ENCODE assay signal across 21 cellular contexts in the genomic region with DNA sequence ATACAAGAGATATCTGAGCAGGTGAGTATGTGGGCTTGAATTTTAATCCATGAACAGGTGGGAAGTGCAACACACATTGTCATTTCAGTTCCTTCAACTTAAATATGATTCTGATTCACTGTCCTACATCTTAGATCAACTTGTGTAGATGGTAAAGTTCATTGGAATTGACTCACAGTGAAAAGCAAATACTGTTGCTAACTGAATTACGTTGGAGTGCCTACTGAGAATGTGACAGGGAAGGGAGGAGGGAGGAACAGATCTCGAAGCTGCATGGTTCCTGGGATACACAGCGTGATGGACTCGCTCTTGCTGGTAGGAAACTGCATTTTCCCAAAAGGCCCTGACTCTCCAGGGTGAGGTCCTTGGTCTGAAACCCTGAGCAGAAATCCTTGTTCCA.
DNase-seq lines count a peak whose midpoint lies in the region; ATAC-seq, FAIRE-seq and TF ChIP-seq lines count a peak whose summit lies in the region.
"Had no signal": no experiment of that assay in that cellular context is flagged by ENCODE, and none has a peak within 500 bp of the region (broad histone marks: within the 10 kb centered on the region; RNA-seq: fewer than 3 reads in every experiment).

No MANE protein-coding gene starts in this region.

- H3K27ac ChIP-seq in HepG2 (ENCODE audit: extremely low read length, insufficient read depth, low read length): no peak overlapping the region
- H3K27ac ChIP-seq in right lobe of liver: no peak overlapping the region
- peak overlapping the region; percentile 96 for H3K27ac ChIP-seq in Karpas-422 (ENCODE audit: low read length)
- H3K27ac ChIP-seq in stomach: no peak overlapping the region
- H3K27ac ChIP-seq: 22Rv1; BLaER1 treated with 17β-estradiol and CSF1 and Interleukin-3, amounts not matched to agents 10 nM and 100 nM had no signal

- in situ Hi-C loops in HepG2 (cut with HindIII; ENCODE audit: extremely low pct_ligation_motif_present, low pct_unique_long_range_greater_than_20kb): loop anchor here (5.0 to 10.0 kb wide), 4 partner anchors 140 to 607 kb away; no protein-coding TSS in a partner anchor

- TF ChIP-seq POLR2A in HepG2 (IDR thresholded peaks at IDR 0.05; ENCODE audit: insufficient read depth in 1 of 2, low read depth in 2 of 2, low read length in 2 of 2) (no peak), right lobe of liver (IDR thresholded peaks at IDR 0.05) (no peak), stomach (IDR thresholded peaks at IDR 0.05) (no peak)

- no peak overlapping the region for H3K9ac ChIP-seq in HepG2 (ENCODE audit: insufficient read depth, low read depth, low read length)
- peak overlapping the region; percentile 62 for H3K9ac ChIP-seq in Karpas-422 (ENCODE audit: low read length)
- H3K9ac ChIP-seq: BLaER1 treated with 17β-estradiol and CSF1 and Interleukin-3, amounts not matched to agents 10 nM and 100 nM had no signal

- H3K9me2 ChIP-seq in Karpas-422 (replicated peaks; ENCODE audit: insufficient read depth, low read length): no peaks in the 10 kb centered on the region

- TF ChIP-seq EP300 in HepG2 (IDR thresholded peaks at IDR 0.05; ENCODE audit: low read depth in 2 of 2, low read length in 2 of 2) (no peak), HepG2 (CRISPR knock-in tag; IDR thresholded peaks at IDR 0.05; ENCODE audit: borderline replicate concordance) (no peak), stomach (IDR thresholded peaks at IDR 0.05) (no peak)

- H3K9me3 ChIP-seq in HepG2 (ENCODE audit: low read length) (no peaks in the 10 kb centered on the region), right lobe of liver (no peaks in the 10 kb centered on the region), Karpas-422 (ENCODE audit: low read length) (no peaks in the 10 kb centered on the region), stomach (no peaks in the 10 kb centered on the region)
- H3K9me3 ChIP-seq: BLaER1 treated with 17β-estradiol and CSF1 and Interleukin-3, amounts not matched to agents 10 nM and 100 nM had no signal

- H2AFZ ChIP-seq in HepG2 (ENCODE audit: low read length): no peak overlapping the region
- H2AFZ ChIP-seq in Karpas-422 (ENCODE audit: low read length): peak overlapping the region; percentile 45

- TF ChIP-seq CTCF in HepG2 (CRISPR knock-in tag; IDR thresholded peaks at IDR 0.05) (no peak), right lobe of liver (IDR thresholded peaks at IDR 0.05) (no peak), stomach (IDR thresholded peaks at IDR 0.05) (no peak)

- H3K79me2 ChIP-seq in HepG2 (ENCODE audit: insufficient read depth, low read length): no peaks in the 10 kb centered on the region
- H3K79me2 ChIP-seq in Karpas-422 (ENCODE audit: low read length): no peaks in the 10 kb centered on the region

- H3K36me3 ChIP-seq in HepG2 (replicated peaks in 1 of 2; ENCODE audit: control insufficient read depth in 1 of 2, insufficient read depth in 2 of 2, low read length in 2 of 2) (no peaks in the 10 kb centered on the region), right lobe of liver (no peaks in the 10 kb centered on the region), Karpas-422 (ENCODE audit: insufficient read depth, low read length) (no peaks in the 10 kb centered on the region), stomach (no peaks in the 10 kb centered on the region)
- H3K36me3 ChIP-seq: BLaER1 treated with 17β-estradiol and CSF1 and Interleukin-3, amounts not matched to agents 10 nM and 100 nM had no signal

- no peaks in the 10 kb centered on the region for H4K20me1 ChIP-seq in HepG2 (ENCODE audit: insufficient read depth, low read length)
- H4K20me1 ChIP-seq in Karpas-422 (ENCODE audit: insufficient read depth, low read depth, low read length): no peaks in the 10 kb centered on the region
- H4K20me1 ChIP-seq: BLaER1 treated with 17β-estradiol and CSF1 and Interleukin-3, amounts not matched to agents 10 nM and 100 nM had no signal

- H3K4me1 ChIP-seq in HepG2 (ENCODE audit: insufficient read depth, low read length) (peaks cover 29% of the 10 kb centered on the region), right lobe of liver (no peaks in the 10 kb centered on the region), Karpas-422 (ENCODE audit: low read length) (peaks cover 73% of the 10 kb centered on the region), stomach (no peaks in the 10 kb centered on the region)

- WGBS in HepG2 (ENCODE audit: low lambda C conversion rate): 35% methylated on average over 4 of the region's 4 CpGs
- 41% methylated on average over 4 of the region's 4 CpGs for WGBS in right lobe of liver (ENCODE audit: insufficient coverage, low coverage, low lambda C conversion rate, missing lambda C conversion rate)
- WGBS in stomach, 5 donors: 43 to 64% (median 53%) methylated on average over 4 of the region's 4 CpGs

- H3K27me3 ChIP-seq in HepG2 (ENCODE audit: control insufficient read depth in 1 of 2, insufficient read depth in 2 of 2, low read length in 2 of 2): 0 out of 5 replicates have a peak, but pooled peaks cover 0 to 3% of the 10 kb centered on the region in 2 experiments
- H3K27me3 ChIP-seq in right lobe of liver: no peaks in the 10 kb centered on the region
- H3K27me3 ChIP-seq in Karpas-422 (ENCODE audit: low read length): no peaks in the 10 kb centered on the region
- H3K27me3 ChIP-seq in stomach: no peaks in the 10 kb centered on the region
- H3K27me3 ChIP-seq: BLaER1 treated with 17β-estradiol and CSF1 and Interleukin-3, amounts not matched to agents 10 nM and 100 nM had no signal

- H3K4me2 ChIP-seq in HepG2 (ENCODE audit: low read depth, low read length) (peak overlapping the region; percentile 53), Karpas-422 (ENCODE audit: low read depth, low read length, poor library complexity, severe bottlenecking) (peak overlapping the region; percentile 49)

- no peak for FAIRE-seq in HepG2 (lab: Jason Lieb, UNC)
- FAIRE-seq: A204.1, D721Med, G401.6, GM12892, H1 had no signal

- POLR2A ChIA-PET in HepG2 (lab: Yijun Ruan, JAX): no interaction called here

- DNase-seq in HepG2 (ENCODE audit: low spot score): peak; percentile 23
- DNase-seq in right lobe of liver: no peak
- peak; percentile 49 for DNase-seq in Karpas-422
- DNase-seq in cerebellum (ENCODE audit: low spot score): peak; percentile 12
- DNase-seq in NOMO-1 treated with DMSO at 0.1 percent for 48 hours (lab: John Stamatoyannopoulos, UW; ENCODE audit: unreplicated experiment): no peak
- DNase-seq in stomach: no peak
- DNase-seq in NCI-H526 treated with DMSO at 0.1 percent for 48 hours (lab: John Stamatoyannopoulos, UW): no peak
- DNase-seq in NCI-H2107 (lab: John Stamatoyannopoulos, UW): no peak
- DNase-seq: CD4-positive, alpha-beta T cell; CD8-positive, alpha-beta memory T cell; DMS 273 treated with DMSO at 0.1 percent for 48 hours; DMS79; H7; HCEC 1CT had no signal

- no TSS peak for BruUV-seq in HepG2 (replicated peaks; lab: Mats Ljungman, UMichigan)

- peak overlapping the region in 1 of 3 experiments; percentile 8; a peak in 1 of 6 replicates for H3K4me3 ChIP-seq in HepG2 (replicated peaks in 1 of 3; ENCODE audit: insufficient read depth in 1 of 3, low read depth in 2 of 3, low read length in 3 of 3)
- H3K4me3 ChIP-seq in right lobe of liver: no peak overlapping the region
- H3K4me3 ChIP-seq in Karpas-422 (ENCODE audit: low read length): no peak overlapping the region
- no peak overlapping the region for H3K4me3 ChIP-seq in stomach
- H3K4me3 ChIP-seq: BLaER1 treated with 17β-estradiol and CSF1 and Interleukin-3, amounts not matched to agents 10 nM and 100 nM had no signal

- intact Hi-C loops in HepG2 (cut with micrococcal nuclease; ENCODE audit: unreplicated experiment) (loop anchor here (2.0 kb wide), 1 partner anchor 290 kb away; no protein-coding TSS in a partner anchor), right lobe of liver (cut with DNase I) (no loop called here), stomach (cut with DNase I; ENCODE audit: low total_unique reads) (no loop called here)

- CTCF ChIA-PET in HepG2 (lab: Yijun Ruan, JAX; ENCODE audit: low intra/inter-chr PET ratio, low total read pairs): no interaction called here

- ATAC-seq in HepG2 (peak; percentile 26; the same call in 1 of the 3 replicates), right lobe of liver (no peak)

- TF ChIP-seq RAD21 in HepG2 (CRISPR knock-in tag; IDR thresholded peaks at IDR 0.05): no peak

TF ChIP-seq in HepG2, 621 proteins besides CTCF, POLR2A, EP300 and RAD21 (continues in another document):
- TF ChIP-seq ZNF619 (CRISPR knock-in tag; IDR thresholded peaks at IDR 0.05) (no peak), SP1 (IDR thresholded peaks at IDR 0.05) (no peak), SP1 (CRISPR knock-in tag; IDR thresholded peaks at IDR 0.05) (no peak)
- TF ChIP-seq, protein P1, sequence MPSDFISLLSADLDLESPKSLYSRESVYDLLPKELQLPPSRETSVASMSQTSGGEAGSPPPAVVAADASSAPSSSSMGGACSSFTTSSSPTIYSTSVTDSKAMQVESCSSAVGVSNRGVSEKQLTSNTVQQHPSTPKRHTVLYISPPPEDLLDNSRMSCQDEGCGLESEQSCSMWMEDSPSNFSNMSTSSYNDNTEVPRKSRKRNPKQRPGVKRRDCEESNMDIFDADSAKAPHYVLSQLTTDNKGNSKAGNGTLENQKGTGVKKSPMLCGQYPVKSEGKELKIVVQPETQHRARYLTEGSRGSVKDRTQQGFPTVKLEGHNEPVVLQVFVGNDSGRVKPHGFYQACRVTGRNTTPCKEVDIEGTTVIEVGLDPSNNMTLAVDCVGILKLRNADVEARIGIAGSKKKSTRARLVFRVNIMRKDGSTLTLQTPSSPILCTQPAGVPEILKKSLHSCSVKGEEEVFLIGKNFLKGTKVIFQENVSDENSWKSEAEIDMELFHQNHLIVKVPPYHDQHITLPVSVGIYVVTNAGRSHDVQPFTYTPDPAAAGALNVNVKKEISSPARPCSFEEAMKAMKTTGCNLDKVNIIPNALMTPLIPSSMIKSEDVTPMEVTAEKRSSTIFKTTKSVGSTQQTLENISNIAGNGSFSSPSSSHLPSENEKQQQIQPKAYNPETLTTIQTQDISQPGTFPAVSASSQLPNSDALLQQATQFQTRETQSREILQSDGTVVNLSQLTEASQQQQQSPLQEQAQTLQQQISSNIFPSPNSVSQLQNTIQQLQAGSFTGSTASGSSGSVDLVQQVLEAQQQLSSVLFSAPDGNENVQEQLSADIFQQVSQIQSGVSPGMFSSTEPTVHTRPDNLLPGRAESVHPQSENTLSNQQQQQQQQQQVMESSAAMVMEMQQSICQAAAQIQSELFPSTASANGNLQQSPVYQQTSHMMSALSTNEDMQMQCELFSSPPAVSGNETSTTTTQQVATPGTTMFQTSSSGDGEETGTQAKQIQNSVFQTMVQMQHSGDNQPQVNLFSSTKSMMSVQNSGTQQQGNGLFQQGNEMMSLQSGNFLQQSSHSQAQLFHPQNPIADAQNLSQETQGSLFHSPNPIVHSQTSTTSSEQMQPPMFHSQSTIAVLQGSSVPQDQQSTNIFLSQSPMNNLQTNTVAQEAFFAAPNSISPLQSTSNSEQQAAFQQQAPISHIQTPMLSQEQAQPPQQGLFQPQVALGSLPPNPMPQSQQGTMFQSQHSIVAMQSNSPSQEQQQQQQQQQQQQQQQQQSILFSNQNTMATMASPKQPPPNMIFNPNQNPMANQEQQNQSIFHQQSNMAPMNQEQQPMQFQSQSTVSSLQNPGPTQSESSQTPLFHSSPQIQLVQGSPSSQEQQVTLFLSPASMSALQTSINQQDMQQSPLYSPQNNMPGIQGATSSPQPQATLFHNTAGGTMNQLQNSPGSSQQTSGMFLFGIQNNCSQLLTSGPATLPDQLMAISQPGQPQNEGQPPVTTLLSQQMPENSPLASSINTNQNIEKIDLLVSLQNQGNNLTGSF (CRISPR knock-in tag; IDR thresholded peaks at IDR 0.05): no peak

Comparison
In these comparisons a context has a peak if more than half of its experiments do, and no peak if none do; other contexts are left out.
1. DNase-seq: peak in HepG2 (single experiment), Karpas-422 (single experiment) and cerebellum (single experiment); none in right lobe of liver (0 of 3), NOMO-1 treated with DMSO at 0.1 percent for 48 hours (single experiment), stomach (single experiment), NCI-H526 treated with DMSO at 0.1 percent for 48 hours (single experiment) and NCI-H2107 (single experiment).